8 cellular contexts compared by ENCODE assay signal in the genomic region with DNA sequence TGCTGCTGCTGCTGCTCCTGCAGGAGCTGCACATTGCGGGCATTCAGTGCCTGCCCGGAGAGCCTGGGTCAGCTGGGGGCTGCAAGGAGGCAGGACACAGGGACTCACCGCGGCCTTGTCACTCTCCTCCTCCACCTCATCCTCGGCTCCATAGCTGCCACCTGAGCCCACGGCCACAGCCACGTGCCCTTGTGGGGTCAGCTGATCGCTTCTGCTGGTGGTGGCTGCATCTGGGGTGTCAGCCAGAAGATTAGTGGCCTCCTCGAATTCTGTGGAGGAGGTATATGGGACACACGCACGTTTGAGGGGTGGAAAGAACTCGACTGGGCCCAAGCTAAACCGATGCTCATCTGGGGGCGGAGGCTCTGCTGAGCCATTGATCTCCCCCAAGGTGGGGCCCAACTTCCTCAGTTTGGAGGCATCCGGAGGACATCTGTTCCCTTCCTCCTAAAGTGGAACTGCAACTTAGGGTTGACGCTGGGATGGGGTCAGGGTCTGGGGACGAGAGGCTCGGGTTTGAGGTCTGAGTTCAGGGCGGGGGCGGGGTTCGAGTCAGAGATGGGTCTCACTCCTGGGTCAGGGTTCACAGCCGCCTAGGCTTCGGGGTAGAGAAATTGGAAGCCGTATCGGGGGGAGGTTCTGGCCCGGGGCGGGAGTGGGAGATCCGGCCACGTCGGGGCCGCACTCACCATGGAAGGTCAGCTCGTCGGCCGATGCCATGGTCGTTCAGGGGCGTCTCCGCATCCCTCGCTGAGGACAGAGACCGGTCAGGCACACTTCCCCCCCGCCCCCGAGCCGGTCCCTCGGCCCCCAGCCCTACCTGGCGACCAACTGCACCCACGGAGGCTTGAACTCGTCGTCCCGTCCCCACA. TPM values are rescaled to one million over a fixed set of nuclear protein-coding genes. Genes with fewer than 3 reads are reported as not detected.
DNase-seq lines count a peak whose midpoint lies in the region; ATAC-seq and TF ChIP-seq lines count a peak whose summit lies in the region.

No MANE protein-coding gene starts in this region.

- DNase-seq in activated CD4-positive, CD25-positive, alpha-beta regulatory T cell treated with anti-CD3 and anti-CD28 coated beads, Interleukin-2, amount 50 U/mL, for 72 hours, result peak; percentile 40
- DNase-seq in activated CD4-positive, CD25-positive, alpha-beta regulatory T cell (lab: John Stamatoyannopoulos, UW), result no peak
- peak; percentile 16 for DNase-seq in NOMO-1 treated with DMSO at 0.1 percent for 48 hours (lab: John Stamatoyannopoulos, UW; ENCODE audit: unreplicated experiment)
- DNase-seq in cerebellum (ENCODE audit: low spot score), result peak; percentile 33
- no peak for DNase-seq in mesothelial cell of epicardium (ENCODE audit: low spot score in 2 of 2, unreplicated experiment in 2 of 2)
- no peak for DNase-seq in T1000 (lab: John Stamatoyannopoulos, UW)
- DNase-seq in stimulated activated CD4-positive, alpha-beta T cell treated with anti-CD3 and anti-CD28 coated beads, Interleukin-15, amount 100 ng/mL, for 24 hours, result no peak

- no peaks in the 10 kb centered on the region for H3K27me3 Mint-ChIP-seq in mesothelial cell of epicardium (ENCODE audit: low read depth)

- H3K4me3 Mint-ChIP-seq in mesothelial cell of epicardium, result peak overlapping the region; percentile 93

- H3K9me3 Mint-ChIP-seq in mesothelial cell of epicardium, result no peaks in the 10 kb centered on the region

- H3K4me1 Mint-ChIP-seq in mesothelial cell of epicardium, result peaks cover 17% of the 10 kb centered on the region

- H3K36me3 Mint-ChIP-seq in mesothelial cell of epicardium, result peaks cover 9% of the 10 kb centered on the region

- no peak for ATAC-seq in HG02884 (IDR thresholded peaks at IDR 0.05; ENCODE audit: unreplicated experiment)

- no peak for TF ChIP-seq CTCF in mesothelial cell of epicardium (IDR thresholded peaks at IDR 0.05; ENCODE audit: unreplicated experiment)

- peak overlapping the region; percentile 92 for H3K27ac Mint-ChIP-seq in mesothelial cell of epicardium

RNA-seq across cellular contexts. Expression of gene YIPF2, which starts 0.5 kb away (rescaled TPM):
- 30.0 TPM for total RNA-seq in cerebellum
- 62.8 to 66.2 TPM (median 64.4 TPM) in 3 replicates for total RNA-seq in mesothelial cell of epicardium

RNA-seq across cellular contexts. Expression of gene TIMM29, which starts 0.7 kb away (rescaled TPM):
- total RNA-seq in cerebellum (18.7 TPM), mesothelial cell of epicardium (25.5 to 31.5 TPM (median 26.8 TPM) in 3 replicates)

RNA-seq across cellular contexts. Expression of gene SMARCA4, which starts 32.9 kb away (rescaled TPM):
- total RNA-seq in cerebellum (118 TPM), mesothelial cell of epicardium (251 to 274 TPM (median 259 TPM) in 3 replicates)

RNA-seq across cellular contexts. Expression of gene CARM1, which starts 56.6 kb away (rescaled TPM):
- 26.0 TPM for total RNA-seq in cerebellum
- total RNA-seq in mesothelial cell of epicardium, result 71.4 to 78.0 TPM (median 76.4 TPM) in 3 replicates

Comparison
In these comparisons a context has a peak if more than half of its experiments do, and no peak if none do; other contexts are left out.
1. DNase-seq: peak in activated CD4-positive, CD25-positive, alpha-beta regulatory T cell treated with anti-CD3 and anti-CD28 coated beads, Interleukin-2, amount 50 U/mL, for 72 hours (single experiment), NOMO-1 treated with DMSO at 0.1 percent for 48 hours (single experiment) and cerebellum (single experiment); none in activated CD4-positive, CD25-positive, alpha-beta regulatory T cell (0 of 4), mesothelial cell of epicardium (0 of 2), T1000 (single experiment) and stimulated activated CD4-positive, alpha-beta T cell treated with anti-CD3 and anti-CD28 coated beads, Interleukin-15, amount 100 ng/mL, for 24 hours (single experiment).